ENCODE assay signal across 15 cellular contexts in genomic region chr1:8740034-8740449, GRCh38.
A peak's percentile ranks its signal among the peaks of the same experiment; 100 is the strongest.
DNase-seq lines count a peak whose midpoint lies in the region; ATAC-seq, FAIRE-seq and TF ChIP-seq lines count a peak whose summit lies in the region.
"Had no signal": no experiment of that assay in that cellular context is flagged by ENCODE, and none has a peak within 500 bp of the region (broad histone marks: within the 10 kb centered on the region; RNA-seq: fewer than 3 reads in every experiment).

No MANE protein-coding gene starts in this region.

- ATAC-seq in HG03439 (IDR thresholded peaks at IDR 0.05; ENCODE audit: unreplicated experiment) (no peak), gastroesophageal sphincter (no peak)
- ATAC-seq in stimulated activated effector memory CD8-positive, alpha-beta T cell treated with anti-CD3 and anti-CD28 coated beads, Interleukin-12 subunit alpha, Interleukin-12 subunit beta, amount 100 ng/mL, for 72 hours = no peak

- peak overlapping the region; percentile 27 for H3K4me2 ChIP-seq in keratinocyte (ENCODE audit: control insufficient read depth, extremely low read depth, insufficient read depth, low read depth, low read length)

- H3K9me3 Mint-ChIP-seq in chondrocyte (ENCODE audit: low read depth) = peaks cover 9% of the 10 kb centered on the region
- H3K9me3 Mint-ChIP-seq in stimulated activated effector memory CD8-positive, alpha-beta T cell treated with anti-CD3 and anti-CD28 coated beads, Interleukin-12 subunit alpha, Interleukin-12 subunit beta, amount 100 ng/mL, for 72 hours = peaks cover 4% of the 10 kb centered on the region

- H3K4me1 ChIP-seq in keratinocyte (ENCODE audit: control insufficient read depth, extremely low read depth, insufficient read depth, low read length) (peaks cover 9% of the 10 kb centered on the region), gastroesophageal sphincter (peaks cover 0 to 19% (median 0%) of the 10 kb centered on the region in 3 donors)

- TF ChIP-seq EP300 in gastroesophageal sphincter (IDR thresholded peaks at IDR 0.05) = no peak

- peak; percentile 91 for FAIRE-seq in keratinocyte (lab: Jason Lieb, UNC)
- FAIRE-seq: endometrium had no signal

- no peaks in the 10 kb centered on the region for H3K9me1 ChIP-seq in keratinocyte (ENCODE audit: control insufficient read depth, extremely low read depth, insufficient read depth, low read length)

- H3K36me3 Mint-ChIP-seq in chondrocyte (ENCODE audit: low read depth) = peaks cover 3% of the 10 kb centered on the region
- H3K36me3 Mint-ChIP-seq in stimulated activated effector memory CD8-positive, alpha-beta T cell treated with anti-CD3 and anti-CD28 coated beads, Interleukin-12 subunit alpha, Interleukin-12 subunit beta, amount 100 ng/mL, for 72 hours = no peaks in the 10 kb centered on the region

- H3K9me3 ChIP-seq in keratinocyte (ENCODE audit: control insufficient read depth, low read depth, low read length) = peaks cover 2% of the 10 kb centered on the region
- H3K9me3 ChIP-seq in gastroesophageal sphincter = peaks cover 0 to 9% (median 0%) of the 10 kb centered on the region in 3 donors

- peaks cover 4% of the 10 kb centered on the region for H3K79me2 ChIP-seq in keratinocyte (ENCODE audit: control insufficient read depth, insufficient read depth, low read length)

- no peak overlapping the region for H3K4me3 ChIP-seq in BJ (ENCODE audit: low read depth, low read length)
- H3K4me3 ChIP-seq in keratinocyte (ENCODE audit: control insufficient read depth in 2 of 3, extremely low read depth in 1 of 3, insufficient read depth in 2 of 3, low read depth in 1 of 3, low read length in 3 of 3) = no peak overlapping the region
- no peak overlapping the region for H3K4me3 ChIP-seq in gastroesophageal sphincter
- H3K4me3 ChIP-seq: spleen had no signal

- H3K27ac ChIP-seq in keratinocyte (ENCODE audit: control insufficient read depth, insufficient read depth, low read length) (peak overlapping the region; percentile 81), gastroesophageal sphincter (no peak overlapping the region)
- H3K27ac ChIP-seq: spleen had no signal

- CTCF ChIA-PET in BJ (lab: Yijun Ruan, JAX) = interaction anchor here (0.8 to 4.6 kb wide), 4 partner anchors 9 to 109 kb away, joined by 3 to 28 read pairs (median 3); no protein-coding TSS in a partner anchor

- no peak overlapping the region for H3K9ac ChIP-seq in keratinocyte (ENCODE audit: control insufficient read depth, extremely low read depth, insufficient read depth, low read length)

- H2AFZ ChIP-seq in keratinocyte (ENCODE audit: control insufficient read depth, low read length) = peak overlapping the region; percentile 43

- H3K4me3 Mint-ChIP-seq in chondrocyte (ENCODE audit: unreplicated experiment) = no peak overlapping the region
- no peak overlapping the region for H3K4me3 Mint-ChIP-seq in stimulated activated effector memory CD8-positive, alpha-beta T cell treated with anti-CD3 and anti-CD28 coated beads, Interleukin-12 subunit alpha, Interleukin-12 subunit beta, amount 100 ng/mL, for 72 hours
- H3K4me3 Mint-ChIP-seq: IgD-negative memory B cell, nephron progenitor cell had no signal

- no peaks in the 10 kb centered on the region for H4K20me1 ChIP-seq in keratinocyte (ENCODE audit: control insufficient read depth, extremely low read depth, insufficient read depth, low read length)

- no peaks in the 10 kb centered on the region for H3K27me3 ChIP-seq in BJ (ENCODE audit: control insufficient read depth, insufficient read depth, low read length)
- no peaks in the 10 kb centered on the region for H3K27me3 ChIP-seq in keratinocyte (ENCODE audit: control insufficient read depth, extremely low read depth, insufficient read depth, low read length)
- no peaks in the 10 kb centered on the region for H3K27me3 ChIP-seq in gastroesophageal sphincter
- H3K27me3 ChIP-seq: spleen had no signal

- H3K4me1 Mint-ChIP-seq in chondrocyte (ENCODE audit: low read depth) = peaks cover 14% of the 10 kb centered on the region
- peaks cover 12% of the 10 kb centered on the region for H3K4me1 Mint-ChIP-seq in stimulated activated effector memory CD8-positive, alpha-beta T cell treated with anti-CD3 and anti-CD28 coated beads, Interleukin-12 subunit alpha, Interleukin-12 subunit beta, amount 100 ng/mL, for 72 hours
- H3K4me1 Mint-ChIP-seq: nephron progenitor cell had no signal

- no peaks in the 10 kb centered on the region for H3K36me3 ChIP-seq in BJ (ENCODE audit: control insufficient read depth, insufficient read depth, low read length)
- H3K36me3 ChIP-seq in keratinocyte (ENCODE audit: control insufficient read depth in 2 of 2, extremely low read depth in 1 of 2, insufficient read depth in 2 of 2, low read length in 2 of 2) = peaks cover 0 to 2% of the 10 kb centered on the region in 2 experiments
- no peaks in the 10 kb centered on the region for H3K36me3 ChIP-seq in gastroesophageal sphincter

- H3K27ac Mint-ChIP-seq in chondrocyte (ENCODE audit: unreplicated experiment) = peak overlapping the region; percentile 33
- H3K27ac Mint-ChIP-seq in stimulated activated effector memory CD8-positive, alpha-beta T cell treated with anti-CD3 and anti-CD28 coated beads, Interleukin-12 subunit alpha, Interleukin-12 subunit beta, amount 100 ng/mL, for 72 hours = no peak overlapping the region
- H3K27ac Mint-ChIP-seq: nephron progenitor cell had no signal

- dilution Hi-C loops in keratinocyte (cut with MboI; ENCODE audit: extremely low pct_ligation_motif_present, low sequenced_read_pairs) = loop anchor here (25.0 kb wide), 1 partner anchor 103 kb away; no protein-coding TSS in a partner anchor

- H3K27me3 Mint-ChIP-seq in chondrocyte (ENCODE audit: low read depth) = no peaks in the 10 kb centered on the region
- H3K27me3 Mint-ChIP-seq: IgD-negative memory B cell had no signal

- TF ChIP-seq CTCF in BJ (IDR thresholded peaks at IDR 0.05; ENCODE audit: insufficient read depth, low read depth, low read length) (no peak), chondrocyte (IDR thresholded peaks at IDR 0.05) (no peak), keratinocyte (optimal IDR thresholded peaks at IDR 0.05 in 1 of 3, IDR thresholded peaks at IDR 0.05 in 1 of 3, conservative IDR thresholded peaks at IDR 0.05 in 1 of 3; ENCODE audit: extremely low read depth in 1 of 3, insufficient read depth in 2 of 3, low read length in 3 of 3) (no peak), gastroesophageal sphincter (IDR thresholded peaks at IDR 0.05) (no peak)

- peak; percentile 19 for DNase-seq in BJ (ENCODE audit: low read depth)
- peak; percentile 84 for DNase-seq in M059J (ENCODE audit: low read depth)
- no peak for DNase-seq in chondrocyte (ENCODE audit: low spot score)
- peak; percentile 52 for DNase-seq in keratinocyte (ENCODE audit: low read depth, low spot score)
- no peak for DNase-seq in NCI-H187 treated with DMSO at 0.1 percent for 48 hours (lab: John Stamatoyannopoulos, UW)
- DNase-seq in stimulated activated effector memory CD8-positive, alpha-beta T cell treated with anti-CD3 and anti-CD28 coated beads, Interleukin-12 subunit alpha, Interleukin-12 subunit beta, amount 100 ng/mL, for 72 hours (ENCODE audit: low spot score in 2 of 2) = no peak
- DNase-seq: C1 segment of cervical spinal cord, NCI-H2171 treated with DMSO at 0.1 percent for 48 hours, nephron progenitor cell, Right ventricle myocardium superior, spleen had no signal

- POLR2A ChIA-PET in BJ (lab: Charles Lee) = no interaction called here

- TF ChIP-seq POLR2A in gastroesophageal sphincter (IDR thresholded peaks at IDR 0.05) = no peak

Comparison
In these comparisons a context has a peak if more than half of its experiments do, and no peak if none do; other contexts are left out.
1. DNase-seq: peak in BJ (single experiment), M059J (single experiment) and keratinocyte (single experiment); none in chondrocyte (single experiment), NCI-H187 treated with DMSO at 0.1 percent for 48 hours (single experiment) and stimulated activated effector memory CD8-positive, alpha-beta T cell treated with anti-CD3 and anti-CD28 coated beads, Interleukin-12 subunit alpha, Interleukin-12 subunit beta, amount 100 ng/mL, for 72 hours (0 of 2).